Comparison of ENCODE assay signal across 8 cellular contexts in the genomic region with DNA sequence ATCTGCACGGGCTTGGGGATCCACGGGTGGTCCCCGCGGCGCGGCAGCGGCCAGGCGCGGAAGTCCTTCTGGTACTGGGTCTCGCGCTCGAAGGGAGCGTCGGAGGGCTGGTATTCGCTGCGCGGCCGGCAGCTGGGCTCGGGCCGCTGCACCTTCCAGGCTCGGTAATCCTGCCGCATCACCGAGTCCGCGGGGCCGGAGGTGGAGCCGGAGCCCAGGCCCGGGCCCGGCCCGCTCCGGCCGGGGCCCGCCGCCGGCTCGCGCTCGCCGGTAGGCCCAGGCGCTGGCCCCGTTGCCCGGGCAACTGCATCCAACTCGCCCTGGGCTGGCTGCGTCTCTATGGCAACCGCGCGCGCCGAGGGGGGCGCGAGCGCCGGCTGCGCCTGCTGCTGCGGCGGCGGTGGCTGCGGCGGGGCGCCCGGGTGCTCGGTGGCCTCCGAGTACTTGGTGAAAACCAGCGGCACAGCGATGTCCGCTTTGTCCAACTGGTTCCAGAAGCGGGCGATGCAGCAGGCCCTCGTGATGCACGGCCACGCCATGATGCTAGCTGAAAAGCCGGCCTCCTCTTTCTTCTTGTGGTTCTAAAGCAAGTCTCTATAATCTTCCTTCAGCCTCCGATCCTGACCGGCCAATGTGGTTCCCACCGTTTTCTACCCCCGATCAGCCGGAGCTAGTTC.
DNase-seq lines count a peak whose midpoint lies in the region; ATAC-seq and TF ChIP-seq lines count a peak whose summit lies in the region.

No MANE protein-coding gene starts in this region.

- ATAC-seq in GM19467 (IDR thresholded peaks at IDR 0.05; ENCODE audit: unreplicated experiment) = no peak

- H3K9ac ChIP-seq in iPS-15b (ENCODE audit: low read depth, low read length) = no peak overlapping the region

- H3K36me3 ChIP-seq in iPS-15b (ENCODE audit: control insufficient read depth, insufficient read depth, low read length) = no peaks in the 10 kb centered on the region

- in situ Hi-C loops in ACHN (cut with HindIII; ENCODE audit: low pct_ligation_motif_present, low pct_unique_long_range_greater_than_20kb, low sequenced_read_pairs) (no loop called here), astrocyte of the spinal cord (cut with HindIII; ENCODE audit: low sequenced_read_pairs) (no loop called here)

- TF ChIP-seq CTCF in GM12865 (IDR thresholded peaks at IDR 0.05; ENCODE audit: insufficient read depth, low read depth, low read length, missing control alignments) (no peak), astrocyte of the spinal cord (IDR thresholded peaks at IDR 0.05; ENCODE audit: low read depth, low read length) (no peak)

- peak; percentile 4 for DNase-seq in ACHN
- DNase-seq in GM12865 (ENCODE audit: low read depth) = peak; percentile 57
- DNase-seq in NCI-H524 (lab: John Stamatoyannopoulos, UW) = peak; percentile 36 to 79
- DNase-seq in astrocyte of the spinal cord (ENCODE audit: low read depth, low spot score) = peak; percentile 27
- DNase-seq in retina = peak; percentile 92
- no peak for DNase-seq in OCI-M1 (lab: John Stamatoyannopoulos, UW)

- H3K4me3 ChIP-seq in GM12865 (ENCODE audit: low read depth, low read length) (peak overlapping the region; percentile 39), astrocyte of the spinal cord (ENCODE audit: low read depth, low read length) (peak overlapping the region; percentile 26), iPS-15b (ENCODE audit: low read depth, low read length) (peak overlapping the region; percentile 58)

- H3K9me3 ChIP-seq in iPS-15b (ENCODE audit: control insufficient read depth, insufficient read depth, low read length) = no peaks in the 10 kb centered on the region

- H3K4me1 ChIP-seq in iPS-15b (ENCODE audit: control insufficient read depth, insufficient read depth, low read length) = peaks cover 10% of the 10 kb centered on the region

- H3K27me3 ChIP-seq in iPS-15b (ENCODE audit: control insufficient read depth, insufficient read depth, low read length) = peaks cover 76% of the 10 kb centered on the region
